10 cellular contexts compared by ENCODE assay signal in the genomic region with DNA sequence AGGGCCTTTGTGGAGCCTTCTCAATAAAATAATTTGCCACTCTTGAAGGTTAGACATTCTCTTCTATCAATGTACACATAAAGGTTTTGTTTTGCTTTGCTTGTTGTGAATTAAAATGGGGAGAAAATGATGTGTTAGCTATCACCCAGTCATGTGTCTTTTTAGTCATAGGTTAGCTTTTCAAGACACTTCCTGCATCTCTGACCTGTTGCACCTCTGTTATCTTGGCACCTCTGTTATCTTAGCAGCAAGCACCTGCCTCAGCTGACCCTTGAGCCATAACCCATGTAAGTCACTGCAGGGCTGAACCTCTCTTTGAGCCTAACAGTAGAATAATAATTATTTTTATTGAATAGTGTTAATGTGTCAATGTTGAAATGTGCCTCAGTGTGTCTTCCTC. TPM values are rescaled to one million over a fixed set of nuclear protein-coding genes. Genes with fewer than 3 reads are reported as not detected.
A peak's percentile ranks its signal among the peaks of the same experiment; 100 is the strongest.
DNase-seq lines count a peak whose midpoint lies in the region; ATAC-seq and TF ChIP-seq lines count a peak whose summit lies in the region.
"Had no signal": no experiment of that assay in that cellular context is flagged by ENCODE, and none has a peak within 500 bp of the region (broad histone marks: within the 10 kb centered on the region; RNA-seq: fewer than 3 reads in every experiment).

No MANE protein-coding gene starts in this region.

- peaks cover 13% of the 10 kb centered on the region for H3K4me1 Mint-ChIP-seq in activated CD4-positive, alpha-beta T cell treated with anti-CD3 and anti-CD28 coated beads, Interleukin-2, amount 10 ng/mL, durations not matched to agents 24 days and 14 days

- no peak overlapping the region for H3K27ac Mint-ChIP-seq in activated CD4-positive, alpha-beta T cell treated with anti-CD3 and anti-CD28 coated beads, Interleukin-2, amount 10 ng/mL, durations not matched to agents 24 days and 14 days

- no peak for ATAC-seq in thoracic aorta (ENCODE audit: insufficient number of reproducible peaks, low FRiP score, low read depth)

- H3K9ac ChIP-seq in adipocyte (ENCODE audit: low read length) = peak overlapping the region; percentile 94

- H3K27me3 ChIP-seq in adipocyte (replicated peaks; ENCODE audit: control insufficient read depth, insufficient read depth, low read length) = no peaks in the 10 kb centered on the region
- no peaks in the 10 kb centered on the region for H3K27me3 ChIP-seq in layer of hippocampus (ENCODE audit: control insufficient read depth, insufficient read depth, low read length)
- H3K27me3 ChIP-seq in thoracic aorta (replicated peaks; ENCODE audit: insufficient read depth) = no peaks in the 10 kb centered on the region
- peaks cover 12% of the 10 kb centered on the region for H3K27me3 ChIP-seq in BE2C

- peak overlapping the region; percentile 8 for H3K4me3 Mint-ChIP-seq in activated CD4-positive, alpha-beta T cell treated with anti-CD3 and anti-CD28 coated beads, Interleukin-2, amount 10 ng/mL, durations not matched to agents 24 days and 14 days

- intact Hi-C loops in activated CD4-positive, alpha-beta T cell treated with anti-CD3 and anti-CD28 coated beads, Interleukin-2, amount 10 ng/mL, durations not matched to agents 24 days and 14 days (cut with micrococcal nuclease) = no loop called here

- no peaks in the 10 kb centered on the region for H3K36me3 Mint-ChIP-seq in activated CD4-positive, alpha-beta T cell treated with anti-CD3 and anti-CD28 coated beads, Interleukin-2, amount 10 ng/mL, durations not matched to agents 24 days and 14 days (ENCODE audit: low read depth)

- H3K27ac ChIP-seq in layer of hippocampus (ENCODE audit: low read depth, low read length) (peak overlapping the region; percentile 97), thoracic aorta (peak overlapping the region; percentile 90 to 98)

- no peaks in the 10 kb centered on the region for H3K9me3 Mint-ChIP-seq in activated CD4-positive, alpha-beta T cell treated with anti-CD3 and anti-CD28 coated beads, Interleukin-2, amount 10 ng/mL, durations not matched to agents 24 days and 14 days

- TF ChIP-seq CTCF in thoracic aorta (IDR thresholded peaks at IDR 0.05) = no peak
- TF ChIP-seq CTCF in BE2C (IDR thresholded peaks at IDR 0.05; ENCODE audit: low read depth, low read length) = no peak

- DNase-seq in activated CD4-positive, alpha-beta T cell treated with anti-CD3 and anti-CD28 coated beads, Interleukin-2, amount 10 ng/mL, durations not matched to agents 24 days and 14 days = no peak
- DNase-seq in activated CD4-positive, alpha-beta T cell treated with anti-CD3 and anti-CD28 coated beads, Interleukin-2, amount 50 U/mL, for 4 hours = no peak
- no peak for DNase-seq in adipocyte (ENCODE audit: low read depth)
- DNase-seq in thoracic aorta (ENCODE audit: low spot score) = no peak
- no peak for DNase-seq in amygdala (lab: John Stamatoyannopoulos, UW)
- DNase-seq in NCI-H82 (lab: John Stamatoyannopoulos, UW) = no peak
- DNase-seq in BE2C = no peak
- DNase-seq: activated CD4-positive, alpha-beta T cell treated with anti-CD3 and anti-CD28 coated beads, Interleukin-2, amount 50 U/mL, for 1 hour; NCI-H2107 had no signal

- peaks cover 25% of the 10 kb centered on the region for H3K4me1 ChIP-seq in adipocyte (ENCODE audit: control insufficient read depth, insufficient read depth, low read length)
- peaks cover 6 to 34% of the 10 kb centered on the region in 2 donors for H3K4me1 ChIP-seq in thoracic aorta (ENCODE audit: control insufficient read depth in 1 of 2, low read depth in 2 of 2)
- no peaks in the 10 kb centered on the region for H3K4me1 ChIP-seq in BE2C

- peaks cover 25% of the 10 kb centered on the region for H3K27me3 Mint-ChIP-seq in activated CD4-positive, alpha-beta T cell treated with anti-CD3 and anti-CD28 coated beads, Interleukin-2, amount 10 ng/mL, durations not matched to agents 24 days and 14 days

- H3K36me3 ChIP-seq in adipocyte (ENCODE audit: control insufficient read depth, insufficient read depth, low read length, severe bottlenecking) (no peaks in the 10 kb centered on the region), thoracic aorta (no peaks in the 10 kb centered on the region), BE2C (no peaks in the 10 kb centered on the region)

- no peaks in the 10 kb centered on the region for H3K9me3 ChIP-seq in adipocyte (ENCODE audit: control insufficient read depth, low read length)
- H3K9me3 ChIP-seq in thoracic aorta = no peaks in the 10 kb centered on the region
- H3K9me3 ChIP-seq in BE2C = no peaks in the 10 kb centered on the region

- peak overlapping the region; percentile 87 for H3K4me3 ChIP-seq in adipocyte (ENCODE audit: low read length)
- peak overlapping the region; percentile 69 for H3K4me3 ChIP-seq in thoracic aorta
- no peak overlapping the region for H3K4me3 ChIP-seq in BE2C (ENCODE audit: low read depth, low read length)

RNA-seq across cellular contexts. Expression of gene TMEM144, which starts 1.0 kb away (rescaled TPM):
- total RNA-seq in activated CD4-positive, alpha-beta T cell treated with anti-CD3 and anti-CD28 coated beads, Interleukin-2, amount 10 ng/mL, durations not matched to agents 24 days and 14 days = not detected in 2 replicates
- 10 to 100 TPM; 22.6 to 24.2 TPM for total RNA-seq in thoracic aorta
- 0.31 TPM for polyA plus RNA-seq in BE2C (2012; ENCODE audit: insufficient read depth, insufficient read length, low read depth)

RNA-seq across cellular contexts. Expression of gene GASK1B, which starts 38.5 kb away (rescaled TPM):
- total RNA-seq in activated CD4-positive, alpha-beta T cell treated with anti-CD3 and anti-CD28 coated beads, Interleukin-2, amount 10 ng/mL, durations not matched to agents 24 days and 14 days = not detected in 2 replicates
- 100 to 1,000 TPM; 147 to 169 TPM for total RNA-seq in thoracic aorta
- 1.6 TPM for polyA plus RNA-seq in BE2C (2012; ENCODE audit: insufficient read depth, insufficient read length, low read depth)

Comparison
In these comparisons a context has a peak if more than half of its experiments do, and no peak if none do; other contexts are left out.
1. RNA of gene TMEM144, which starts 1.0 kb away (total RNA-seq): 22.6 to 24.2 TPM in thoracic aorta; not detected in activated CD4-positive, alpha-beta T cell treated with anti-CD3 and anti-CD28 coated beads, Interleukin-2, amount 10 ng/mL, durations not matched to agents 24 days and 14 days; every median in the first group is over 10 times any median in the second.
2. RNA of gene GASK1B, which starts 38.5 kb away (total RNA-seq): 147 to 169 TPM in thoracic aorta; not detected in activated CD4-positive, alpha-beta T cell treated with anti-CD3 and anti-CD28 coated beads, Interleukin-2, amount 10 ng/mL, durations not matched to agents 24 days and 14 days; every median in the first group is over 100 times any median in the second.